In genomic region chr2:60309326-60309725, GRCh38 we compare ENCODE assay signal across 19 cellular contexts.
"Had no signal": no experiment of that assay in that cellular context is flagged by ENCODE, and none has a peak within 500 bp of the region (broad histone marks: within the 10 kb centered on the region; RNA-seq: fewer than 3 reads in every experiment).

No MANE protein-coding gene starts in this region.

- H3K4me3 ChIP-seq: heart left ventricle, lung, right atrium auricular region, sigmoid colon, skin epidermis, suprapubic skin, thyroid gland, upper lobe of left lung, uterus had no signal

- DNase-seq: cerebellar nuclear complex; dermis blood vessel endothelial cell; foreskin melanocyte; heart left ventricle; hypothalamus; left ventricle myocardium superior; mesenchymal stem cell; naive B cell; posterior cingulate gyrus; sigmoid colon; stimulated activated CD4-positive, alpha-beta T cell treated with anti-CD3 and anti-CD28 coated beads, Interleukin-12 subunit alpha, Interleukin-12 subunit beta, amount 100 ng/mL, for 4 hours; stimulated activated naive CD8-positive, alpha-beta T cell treated with anti-CD3 and anti-CD28 coated beads, Interleukin-15, Interleukin-2, amounts not matched to agents 100 U/mL and 50 U/mL, for 24 hours; upper lobe of left lung; uterus had no signal

- ATAC-seq: heart left ventricle; left ventricle myocardium superior; stimulated activated naive CD8-positive, alpha-beta T cell treated with anti-CD3 and anti-CD28 coated beads, Interleukin-15, Interleukin-2, amounts not matched to agents 100 U/mL and 50 U/mL, for 24 hours had no signal

- H3K9me3 ChIP-seq: heart left ventricle, right atrium auricular region, sigmoid colon, suprapubic skin, thyroid gland, upper lobe of left lung, uterus had no signal

- H3K36me3 ChIP-seq: heart left ventricle, right atrium auricular region, sigmoid colon, suprapubic skin, thyroid gland, upper lobe of left lung, uterus had no signal

- H3K4me1 ChIP-seq: heart left ventricle, thyroid gland, upper lobe of left lung had no signal

- H3K9me3 Mint-ChIP-seq: naive B cell had no signal

- H3K36me3 Mint-ChIP-seq: naive B cell had no signal

- H3K27me3 Mint-ChIP-seq: naive B cell had no signal

- H3K27me3 ChIP-seq: heart left ventricle, right atrium auricular region, sigmoid colon, suprapubic skin, thyroid gland, upper lobe of left lung, uterus had no signal

- H3K27ac ChIP-seq: heart left ventricle, right atrium auricular region, sigmoid colon, skin epidermis, suprapubic skin, thyroid gland, upper lobe of left lung, uterus had no signal
